Comparison of ENCODE assay signal across 16 cellular contexts in genomic region chr11:32080381-32080980, GRCh38.
"Had no signal": no experiment of that assay in that cellular context is flagged by ENCODE, and none has a peak within 500 bp of the region (broad histone marks: within the 10 kb centered on the region; RNA-seq: fewer than 3 reads in every experiment).

No MANE protein-coding gene starts in this region.

- ATAC-seq: activated T-cell treated with anti-CD3 and anti-CD28 coated beads, Interleukin-2, amount 50 U/mL, for 72 hours; naive thymus-derived CD8-positive, alpha-beta T cell had no signal

- H3K4me1 ChIP-seq: esophagus squamous epithelium, foreskin keratinocyte, parathyroid adenoma, sigmoid colon, spleen, testis had no signal

- H2AFZ ChIP-seq: parathyroid adenoma had no signal

- H3K27me3 ChIP-seq: foreskin keratinocyte, sigmoid colon, spleen, testis had no signal

- DNase-seq: activated CD4-positive, alpha-beta T cell treated with anti-CD3 and anti-CD28 coated beads, Interleukin-2, amount 50 U/mL, for 4 hours; activated effector memory CD4-positive, alpha-beta T cell treated with anti-CD3 and anti-CD28 coated beads, Interleukin-2, amount 50 U/mL, for 16 hours; activated naive CD4-positive, alpha-beta T cell treated with anti-CD3 and anti-CD28 coated beads, Interleukin-2, amount 50 U/mL, for 16 hours; activated T-cell treated with anti-CD3 and anti-CD28 coated beads, Interleukin-2, amount 50 U/mL, for 72 hours; effector memory CD4-positive, alpha-beta T cell; esophagus squamous epithelium; mesendoderm; naive thymus-derived CD8-positive, alpha-beta T cell; sigmoid colon; spleen; stimulated activated CD4-positive, alpha-beta T cell treated with anti-CD3 and anti-CD28 coated beads, Interleukin-4, amount 100 ng/mL, for 4 hours; SW 1271; T-helper 2 cell; testis had no signal

- H3K36me3 ChIP-seq: esophagus squamous epithelium, sigmoid colon, spleen had no signal

- H3K4me3 ChIP-seq: esophagus squamous epithelium, sigmoid colon, spleen, testis had no signal

- H3K9me3 ChIP-seq: esophagus squamous epithelium, sigmoid colon, spleen, testis had no signal

- H3K9ac ChIP-seq: parathyroid adenoma had no signal

- H3K27ac ChIP-seq: esophagus squamous epithelium, foreskin keratinocyte, parathyroid adenoma, sigmoid colon, spleen, testis had no signal
